1 cellular context compared by ENCODE assay signal in the genomic region with DNA sequence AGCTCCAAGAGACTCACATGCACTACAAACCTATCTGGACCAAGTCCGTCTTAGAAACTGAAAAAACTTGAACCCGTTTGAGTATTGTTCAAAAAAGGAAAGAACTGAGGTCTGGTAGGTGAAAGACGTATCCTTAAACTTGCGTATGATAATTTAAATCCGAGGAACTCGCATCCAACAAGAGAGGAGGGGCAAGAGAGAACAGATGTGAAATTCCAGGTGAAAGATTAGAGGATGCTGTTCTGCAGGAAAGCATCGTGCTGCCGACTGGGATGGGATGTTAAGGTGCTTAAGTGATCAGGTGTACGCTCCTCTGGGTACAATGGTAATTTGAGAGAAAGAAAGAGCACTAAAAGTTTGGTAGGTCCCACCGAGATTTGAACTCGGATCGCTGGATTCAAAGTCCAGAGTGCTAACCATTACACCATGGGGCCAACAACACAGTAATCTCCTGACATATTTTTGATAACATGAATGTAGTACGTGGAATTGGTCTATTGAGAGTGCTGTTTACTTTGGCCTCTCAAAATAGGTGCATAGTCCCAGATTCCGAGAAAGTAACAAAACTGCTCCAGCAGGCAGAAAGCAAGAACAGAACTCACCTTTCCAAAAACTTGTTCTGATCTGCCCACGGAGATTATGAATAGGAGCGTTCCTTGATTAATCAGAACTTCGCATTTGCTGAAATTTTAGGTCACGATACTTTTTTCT.
TF ChIP-seq lines count a peak whose summit lies in the region.

No MANE protein-coding gene starts in this region.

TF ChIP-seq in HepG2, 621 proteins besides CTCF, POLR2A, EP300 and RAD21 (continued from another document and continues in another):
- no peak for TF ChIP-seq ATRX (CRISPR knock-in tag; IDR thresholded peaks at IDR 0.05; ENCODE audit: borderline replicate concordance)
- no peak for TF ChIP-seq NFIB (CRISPR knock-in tag; IDR thresholded peaks at IDR 0.05; ENCODE audit: borderline replicate concordance)
- TF ChIP-seq CBX2 (IDR thresholded peaks at IDR 0.05; ENCODE audit: low read depth, low read length) = no peak
- TF ChIP-seq CBX2 (CRISPR knock-in tag; IDR thresholded peaks at IDR 0.05; ENCODE audit: low read depth) = no peak
- no peak for TF ChIP-seq HIVEP1 (CRISPR knock-in tag; IDR thresholded peaks at IDR 0.05)
- TF ChIP-seq ZNF782 (CRISPR knock-in tag; IDR thresholded peaks at IDR 0.05; ENCODE audit: borderline replicate concordance) = no peak; the same call in 1 of the 2 replicates
- no peak for TF ChIP-seq AGO1 (IDR thresholded peaks at IDR 0.05; ENCODE audit: low read depth, low read length, poor library complexity, severe bottlenecking)
- TF ChIP-seq, protein P1, sequence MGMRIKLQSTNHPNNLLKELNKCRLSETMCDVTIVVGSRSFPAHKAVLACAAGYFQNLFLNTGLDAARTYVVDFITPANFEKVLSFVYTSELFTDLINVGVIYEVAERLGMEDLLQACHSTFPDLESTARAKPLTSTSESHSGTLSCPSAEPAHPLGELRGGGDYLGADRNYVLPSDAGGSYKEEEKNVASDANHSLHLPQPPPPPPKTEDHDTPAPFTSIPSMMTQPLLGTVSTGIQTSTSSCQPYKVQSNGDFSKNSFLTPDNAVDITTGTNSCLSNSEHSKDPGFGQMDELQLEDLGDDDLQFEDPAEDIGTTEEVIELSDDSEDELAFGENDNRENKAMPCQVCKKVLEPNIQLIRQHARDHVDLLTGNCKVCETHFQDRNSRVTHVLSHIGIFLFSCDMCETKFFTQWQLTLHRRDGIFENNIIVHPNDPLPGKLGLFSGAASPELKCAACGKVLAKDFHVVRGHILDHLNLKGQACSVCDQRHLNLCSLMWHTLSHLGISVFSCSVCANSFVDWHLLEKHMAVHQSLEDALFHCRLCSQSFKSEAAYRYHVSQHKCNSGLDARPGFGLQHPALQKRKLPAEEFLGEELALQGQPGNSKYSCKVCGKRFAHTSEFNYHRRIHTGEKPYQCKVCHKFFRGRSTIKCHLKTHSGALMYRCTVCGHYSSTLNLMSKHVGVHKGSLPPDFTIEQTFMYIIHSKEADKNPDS (CRISPR knock-in tag; IDR thresholded peaks at IDR 0.05) = no peak
- TF ChIP-seq IRF2 (CRISPR knock-in tag; IDR thresholded peaks at IDR 0.05) = 0 out of 2 replicates have a peak, but pooled peaks have one; percentile 17
- TF ChIP-seq ZNF691 (CRISPR knock-in tag; IDR thresholded peaks at IDR 0.05; ENCODE audit: borderline replicate concordance, low read depth) = no peak; the same call in 1 of the 2 replicates
- TF ChIP-seq CEBPZ (IDR thresholded peaks at IDR 0.05; ENCODE audit: low read length) = no peak
- TF ChIP-seq, protein P2, sequence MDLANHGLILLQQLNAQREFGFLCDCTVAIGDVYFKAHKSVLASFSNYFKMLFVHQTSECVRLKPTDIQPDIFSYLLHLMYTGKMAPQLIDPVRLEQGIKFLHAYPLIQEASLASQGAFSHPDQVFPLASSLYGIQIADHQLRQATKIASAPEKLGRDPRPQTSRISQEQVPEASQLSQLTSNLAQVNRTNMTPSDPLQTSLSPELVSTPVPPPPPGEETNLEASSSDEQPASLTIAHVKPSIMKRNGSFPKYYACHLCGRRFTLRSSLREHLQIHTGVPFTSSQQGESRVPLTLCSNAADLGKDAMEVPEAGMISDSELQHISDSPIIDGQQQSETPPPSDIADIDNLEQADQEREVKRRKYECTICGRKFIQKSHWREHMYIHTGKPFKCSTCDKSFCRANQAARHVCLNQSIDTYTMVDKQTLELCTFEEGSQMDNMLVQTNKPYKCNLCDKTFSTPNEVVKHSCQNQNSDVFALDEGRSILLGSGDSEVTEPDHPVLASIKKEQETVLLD (CRISPR knock-in tag; IDR thresholded peaks at IDR 0.05; ENCODE audit: low read depth) = no peak
- TF ChIP-seq, protein P3, sequence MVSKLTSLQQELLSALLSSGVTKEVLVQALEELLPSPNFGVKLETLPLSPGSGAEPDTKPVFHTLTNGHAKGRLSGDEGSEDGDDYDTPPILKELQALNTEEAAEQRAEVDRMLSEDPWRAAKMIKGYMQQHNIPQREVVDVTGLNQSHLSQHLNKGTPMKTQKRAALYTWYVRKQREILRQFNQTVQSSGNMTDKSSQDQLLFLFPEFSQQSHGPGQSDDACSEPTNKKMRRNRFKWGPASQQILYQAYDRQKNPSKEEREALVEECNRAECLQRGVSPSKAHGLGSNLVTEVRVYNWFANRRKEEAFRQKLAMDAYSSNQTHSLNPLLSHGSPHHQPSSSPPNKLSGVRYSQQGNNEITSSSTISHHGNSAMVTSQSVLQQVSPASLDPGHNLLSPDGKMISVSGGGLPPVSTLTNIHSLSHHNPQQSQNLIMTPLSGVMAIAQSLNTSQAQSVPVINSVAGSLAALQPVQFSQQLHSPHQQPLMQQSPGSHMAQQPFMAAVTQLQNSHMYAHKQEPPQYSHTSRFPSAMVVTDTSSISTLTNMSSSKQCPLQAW (CRISPR knock-in tag; IDR thresholded peaks at IDR 0.05) = no peak; the same call in 1 of the 2 replicates
- no peak for TF ChIP-seq ZSCAN20 (CRISPR knock-in tag; IDR thresholded peaks at IDR 0.05; ENCODE audit: borderline replicate concordance)
- TF ChIP-seq NRL (CRISPR knock-in tag; IDR thresholded peaks at IDR 0.05; ENCODE audit: borderline replicate concordance) = no peak
- no peak for TF ChIP-seq ZNF136 (CRISPR knock-in tag; IDR thresholded peaks at IDR 0.05; ENCODE audit: low read depth)
- TF ChIP-seq REPIN1 (CRISPR knock-in tag; IDR thresholded peaks at IDR 0.05; ENCODE audit: borderline replicate concordance, low read depth) = no peak
- TF ChIP-seq ZBTB20 (CRISPR knock-in tag; IDR thresholded peaks at IDR 0.05; ENCODE audit: borderline replicate concordance, low read depth) = 0 out of 2 replicates have a peak, but pooled peaks have one; percentile 25
- TF ChIP-seq ZBTB1 (CRISPR knock-in tag; IDR thresholded peaks at IDR 0.05; ENCODE audit: borderline replicate concordance) = no peak
- TF ChIP-seq RARA (CRISPR knock-in tag; IDR thresholded peaks at IDR 0.05) = no peak
- TF ChIP-seq MXD3 (CRISPR knock-in tag; IDR thresholded peaks at IDR 0.05) = no peak
- TF ChIP-seq THAP11 (CRISPR knock-in tag; IDR thresholded peaks at IDR 0.05) = no peak
- no peak for TF ChIP-seq ZNF749 (CRISPR knock-in tag; IDR thresholded peaks at IDR 0.05; ENCODE audit: borderline replicate concordance)
- 0 out of 2 replicates have a peak, but pooled peaks have one; percentile 59 for TF ChIP-seq ZNF441 (CRISPR knock-in tag; IDR thresholded peaks at IDR 0.05; ENCODE audit: borderline replicate concordance)
- peak; percentile 64 for TF ChIP-seq PHF5A (CRISPR knock-in tag; IDR thresholded peaks at IDR 0.05; ENCODE audit: low read depth, unreplicated experiment)
- TF ChIP-seq ZC3H13 (CRISPR knock-in tag; IDR thresholded peaks at IDR 0.05) = no peak
- TF ChIP-seq LCORL (IDR thresholded peaks at IDR 0.05) = no peak
- TF ChIP-seq LCORL (CRISPR knock-in tag; IDR thresholded peaks at IDR 0.05) = 0 out of 2 replicates have a peak, but pooled peaks have one; percentile 22
- TF ChIP-seq JUND (CRISPR knock-in tag; IDR thresholded peaks at IDR 0.05) = no peak
- TF ChIP-seq ZFP36 (IDR thresholded peaks at IDR 0.05; ENCODE audit: borderline replicate concordance, low read depth, low read length, partially characterized antibody) = no peak
- no peak for TF ChIP-seq ZNF512 (CRISPR knock-in tag; IDR thresholded peaks at IDR 0.05)
- no peak for TF ChIP-seq TOPORS (CRISPR knock-in tag; IDR thresholded peaks at IDR 0.05)
- no peak for TF ChIP-seq ZNF530 (CRISPR knock-in tag; IDR thresholded peaks at IDR 0.05; ENCODE audit: low read depth)
- no peak for TF ChIP-seq MTF2 (CRISPR knock-in tag; IDR thresholded peaks at IDR 0.05; ENCODE audit: borderline replicate concordance)
- no peak for TF ChIP-seq NFKB2 (CRISPR knock-in tag; IDR thresholded peaks at IDR 0.05; ENCODE audit: borderline replicate concordance)
- peak; percentile 79 for TF ChIP-seq GATAD2A (CRISPR knock-in tag; IDR thresholded peaks at IDR 0.05)
- TF ChIP-seq, protein P4, sequence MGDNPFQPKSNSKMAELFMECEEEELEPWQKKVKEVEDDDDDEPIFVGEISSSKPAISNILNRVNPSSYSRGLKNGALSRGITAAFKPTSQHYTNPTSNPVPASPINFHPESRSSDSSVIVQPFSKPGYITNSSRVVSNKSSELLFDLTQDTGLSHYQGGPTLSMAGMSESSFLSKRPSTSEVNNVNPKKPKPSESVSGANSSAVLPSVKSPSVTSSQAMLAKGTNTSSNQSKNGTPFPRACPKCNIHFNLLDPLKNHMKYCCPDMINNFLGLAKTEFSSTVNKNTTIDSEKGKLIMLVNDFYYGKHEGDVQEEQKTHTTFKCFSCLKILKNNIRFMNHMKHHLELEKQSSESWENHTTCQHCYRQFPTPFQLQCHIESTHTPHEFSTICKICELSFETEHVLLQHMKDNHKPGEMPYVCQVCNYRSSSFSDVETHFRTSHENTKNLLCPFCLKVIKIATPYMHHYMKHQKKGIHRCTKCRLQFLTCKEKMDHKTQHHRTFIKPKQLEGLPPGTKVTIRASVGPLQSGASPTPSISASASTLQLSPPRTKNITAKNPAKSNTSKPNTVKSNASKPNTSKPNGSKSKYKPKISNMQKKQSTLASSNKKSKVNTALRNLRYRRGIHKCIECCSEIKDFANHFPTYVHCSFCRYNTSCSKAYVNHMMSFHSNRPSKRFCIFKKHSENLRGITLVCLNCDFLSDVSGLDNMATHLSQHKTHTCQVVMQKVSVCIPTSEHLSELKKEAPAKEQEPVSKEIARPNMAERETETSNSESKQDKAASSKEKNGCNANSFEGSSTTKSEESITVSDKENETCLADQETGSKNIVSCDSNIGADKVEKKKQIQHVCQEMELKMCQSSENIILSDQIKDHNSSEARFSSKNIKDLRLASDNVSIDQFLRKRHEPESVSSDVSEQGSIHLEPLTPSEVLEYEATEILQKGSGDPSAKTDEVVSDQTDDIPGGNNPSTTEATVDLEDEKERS (CRISPR knock-in tag; IDR thresholded peaks at IDR 0.05) = peak; percentile 21; the same call in 1 of the 2 replicates
- TF ChIP-seq ZNF615 (CRISPR knock-in tag; IDR thresholded peaks at IDR 0.05; ENCODE audit: borderline replicate concordance) = no peak
- TF ChIP-seq, protein P5, sequence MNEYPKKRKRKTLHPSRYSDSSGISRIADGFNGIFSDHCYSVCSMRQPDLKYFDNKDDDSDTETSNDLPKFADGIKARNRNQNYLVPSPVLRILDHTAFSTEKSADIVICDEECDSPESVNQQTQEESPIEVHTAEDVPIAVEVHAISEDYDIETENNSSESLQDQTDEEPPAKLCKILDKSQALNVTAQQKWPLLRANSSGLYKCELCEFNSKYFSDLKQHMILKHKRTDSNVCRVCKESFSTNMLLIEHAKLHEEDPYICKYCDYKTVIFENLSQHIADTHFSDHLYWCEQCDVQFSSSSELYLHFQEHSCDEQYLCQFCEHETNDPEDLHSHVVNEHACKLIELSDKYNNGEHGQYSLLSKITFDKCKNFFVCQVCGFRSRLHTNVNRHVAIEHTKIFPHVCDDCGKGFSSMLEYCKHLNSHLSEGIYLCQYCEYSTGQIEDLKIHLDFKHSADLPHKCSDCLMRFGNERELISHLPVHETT (CRISPR knock-in tag; conservative IDR thresholded peaks at IDR 0.05) = no peak; the same call in 1 of the 2 replicates
- TF ChIP-seq ZNF7 (CRISPR knock-in tag; IDR thresholded peaks at IDR 0.05) = no peak
- TF ChIP-seq RAD51 (IDR thresholded peaks at IDR 0.05; ENCODE audit: borderline replicate concordance) = no peak
